Comparison of ENCODE assay signal across 35 cellular contexts in the genomic region with DNA sequence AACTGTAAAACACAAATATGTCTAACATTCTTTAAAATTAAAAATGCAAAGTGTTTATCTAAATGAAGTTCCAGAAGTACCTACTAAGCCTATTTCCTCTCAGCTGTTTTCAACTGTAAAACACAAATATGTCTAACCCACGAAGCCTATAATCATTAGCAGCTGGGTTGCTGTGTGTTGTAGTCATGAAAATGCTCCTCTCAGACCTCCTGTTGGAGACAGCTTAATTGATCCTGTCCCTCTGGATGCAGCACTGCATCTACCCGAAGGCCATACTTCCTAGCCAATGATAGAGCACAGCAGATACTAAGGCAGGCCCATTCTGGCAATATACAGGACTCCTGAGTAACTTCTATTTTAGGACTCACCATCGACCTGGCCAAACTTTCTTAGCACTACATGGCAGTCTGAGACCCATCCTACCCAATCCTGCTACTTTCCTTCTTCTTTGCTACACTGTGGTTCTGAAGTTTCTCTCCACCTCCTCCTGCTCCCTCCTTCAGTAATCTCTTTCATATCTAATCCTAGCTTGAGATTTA.
DNase-seq lines count a peak whose midpoint lies in the region; ATAC-seq and TF ChIP-seq lines count a peak whose summit lies in the region.
"Had no signal": no experiment of that assay in that cellular context is flagged by ENCODE, and none has a peak within 500 bp of the region (broad histone marks: within the 10 kb centered on the region; RNA-seq: fewer than 3 reads in every experiment).

No MANE protein-coding gene starts in this region.

- DNase-seq in AG09319 (ENCODE audit: extremely low read depth, low read depth) (peak; percentile 52), Caco-2 (no peak), IMR-90 (peak; percentile 49), fibroblast of lung (ENCODE audit: low read depth in 2 of 2) (peak in 1 of 2 donors; percentile 27), brain microvascular endothelial cell (no peak)
- no peak for DNase-seq in activated T-cell treated with anti-CD3 and anti-CD28 coated beads, Interleukin-2, amount 50 U/mL, for 4 hours
- DNase-seq: activated CD4-positive, alpha-beta T cell treated with anti-CD3 and anti-CD28 coated beads for 36 hours; activated T-cell treated with anti-CD3 and anti-CD28 coated beads for 4 hours; anterior cingulate cortex; CD4-positive, alpha-beta memory T cell; colonic mucosa; DMS153; effector CD4-positive, alpha-beta T cell; heart left ventricle; islet precursor cell; KBM-7; MG63; naive B cell; NCI-H1930; NCI-H2171 treated with DMSO at 0.1 percent for 48 hours; NCI-H510A treated with DMSO at 0.1 percent for 48 hours; posterior cingulate gyrus; stimulated activated CD4-positive, alpha-beta T cell treated with anti-CD3 and anti-CD28 coated beads, Interleukin-1b, Interleukin-23, amount 100 ng/mL, for 48 hours; stimulated activated naive CD4-positive, alpha-beta T cell treated with Interleukin-2 at 50 U/mL for 16 hours; T1000; upper lobe of left lung had no signal

- in situ Hi-C loops in IMR-90 (cut with MboI; ENCODE audit: low sequenced_read_pairs): no loop called here
- in situ Hi-C loops in brain microvascular endothelial cell (cut with HindIII; ENCODE audit: low pct_ligation_motif_present, low sequenced_read_pairs): no loop called here

- 100% methylated on average over 1 of the region's 3 CpGs; no CpG with 5 or more reads in 1 of the 2 experiments for WGBS in IMR-90 (ENCODE audit: extremely low coverage in 2 of 2, insufficient read length in 1 of 2), 2 experiments

- H3K27me3 ChIP-seq in Caco-2 (replicated peaks; ENCODE audit: control insufficient read depth, insufficient read depth, low read length) (no peaks in the 10 kb centered on the region), IMR-90 (ENCODE audit: control insufficient read depth, insufficient read depth, low read length) (no peaks in the 10 kb centered on the region), fibroblast of lung (ENCODE audit: control insufficient read depth, insufficient read depth, low read length) (no peaks in the 10 kb centered on the region), brain microvascular endothelial cell (replicated peaks) (no peaks in the 10 kb centered on the region)
- H3K27me3 ChIP-seq: cardiac muscle cell, colonic mucosa, heart left ventricle, MG63, neutrophil, right atrium auricular region, SJSA1, suprapubic skin, upper lobe of left lung had no signal

- H3K9ac ChIP-seq in IMR-90 (ENCODE audit: low read depth, low read length) (no peak overlapping the region), fibroblast of lung (ENCODE audit: insufficient read depth, low read length) (no peak overlapping the region)

- H4K20me1 ChIP-seq in IMR-90 (ENCODE audit: insufficient read depth, low read length) (no peaks in the 10 kb centered on the region), fibroblast of lung (ENCODE audit: control insufficient read depth, extremely low read depth, insufficient read depth, low read length) (no peaks in the 10 kb centered on the region)

- H3K9me3 ChIP-seq in Caco-2 (no peaks in the 10 kb centered on the region), IMR-90 (ENCODE audit: control insufficient read depth, insufficient read depth, low read length) (no peaks in the 10 kb centered on the region), fibroblast of lung (ENCODE audit: control insufficient read depth, insufficient read depth, low read depth, low read length) (no peaks in the 10 kb centered on the region)
- H3K9me3 ChIP-seq: colonic mucosa, heart left ventricle, MG63, neutrophil, right atrium auricular region, SJSA1, suprapubic skin, upper lobe of left lung had no signal

- H2AFZ ChIP-seq in IMR-90 (replicated peaks; ENCODE audit: low read length, poor library complexity) (no peak overlapping the region), fibroblast of lung (ENCODE audit: low read length) (no peak overlapping the region)

- peaks cover 18% of the 10 kb centered on the region for H3K4me1 Mint-ChIP-seq in Caco-2 (ENCODE audit: low read depth, unreplicated experiment)
- H3K4me1 Mint-ChIP-seq in activated T-cell treated with anti-CD3 and anti-CD28 coated beads, Interleukin-2, amount 50 U/mL, for 4 hours (ENCODE audit: low read depth): no peaks in the 10 kb centered on the region
- H3K4me1 Mint-ChIP-seq: activated CD4-positive, alpha-beta T cell treated with anti-CD3 and anti-CD28 coated beads for 36 hours; CD4-positive, alpha-beta memory T cell had no signal

- H3K4me2 ChIP-seq in IMR-90 (ENCODE audit: low read depth, low read length) (peak overlapping the region; percentile 35), fibroblast of lung (ENCODE audit: extremely low read depth, insufficient read depth, low read length) (peak overlapping the region; percentile 48)

- H4K91ac ChIP-seq in IMR-90 (ENCODE audit: insufficient read depth, low read depth, low read length): peak overlapping the region; percentile 46; the same call in 1 of the 2 replicates

- BruUV-seq in Caco-2 (replicated peaks; lab: Mats Ljungman, UMichigan) (no TSS peak), IMR-90 (replicated peaks; lab: Mats Ljungman, UMichigan) (no TSS peak)

- no peaks in the 10 kb centered on the region for H3K27me3 Mint-ChIP-seq in Caco-2 (ENCODE audit: insufficient read depth, unreplicated experiment)
- peaks cover 3% of the 10 kb centered on the region for H3K27me3 Mint-ChIP-seq in activated T-cell treated with anti-CD3 and anti-CD28 coated beads, Interleukin-2, amount 50 U/mL, for 4 hours (ENCODE audit: low read depth)
- H3K27me3 Mint-ChIP-seq: activated CD4-positive, alpha-beta T cell treated with anti-CD3 and anti-CD28 coated beads for 36 hours had no signal

- TF ChIP-seq RAD21 in IMR-90 (IDR thresholded peaks at IDR 0.05; ENCODE audit: low read length): no peak

- peak overlapping the region; percentile 91 for H4K5ac ChIP-seq in IMR-90 (ENCODE audit: low read depth, low read length)

- peak overlapping the region; percentile 87 for H3K14ac ChIP-seq in IMR-90 (replicated peaks; ENCODE audit: low read depth, low read length)

- no peak overlapping the region for H3K56ac ChIP-seq in IMR-90 (ENCODE audit: extremely low read depth, insufficient read depth, low read length)

- TF ChIP-seq CTCF in AG09319 (IDR thresholded peaks at IDR 0.05; ENCODE audit: low read depth, low read length) (no peak), Caco-2 (IDR thresholded peaks at IDR 0.05; ENCODE audit: insufficient read depth in 1 of 2, low read depth in 1 of 2, low read length in 1 of 2, severe bottlenecking in 1 of 2, unreplicated experiment in 1 of 2) (no peak), IMR-90 (conservative IDR thresholded peaks at IDR 0.05; ENCODE audit: low read depth, low read length) (no peak), fibroblast of lung (conservative IDR thresholded peaks at IDR 0.05 in 1 of 2, IDR thresholded peaks at IDR 0.05 in 1 of 2; ENCODE audit: low read depth in 1 of 2, low read length in 2 of 2) (no peak), brain microvascular endothelial cell (IDR thresholded peaks at IDR 0.05; ENCODE audit: low read depth, low read length, missing control alignments) (no peak)

- no peaks in the 10 kb centered on the region for H3K36me3 Mint-ChIP-seq in Caco-2 (ENCODE audit: insufficient read depth, unreplicated experiment)
- H3K36me3 Mint-ChIP-seq in activated T-cell treated with anti-CD3 and anti-CD28 coated beads, Interleukin-2, amount 50 U/mL, for 4 hours (ENCODE audit: insufficient read depth): no peaks in the 10 kb centered on the region
- H3K36me3 Mint-ChIP-seq: activated naive CD8-positive, alpha-beta T cell; CD4-positive, alpha-beta memory T cell; naive B cell had no signal

- H3K4me3 Mint-ChIP-seq in Caco-2 (ENCODE audit: unreplicated experiment): no peak overlapping the region
- H3K4me3 Mint-ChIP-seq in activated T-cell treated with anti-CD3 and anti-CD28 coated beads, Interleukin-2, amount 50 U/mL, for 4 hours: no peak overlapping the region
- H3K4me3 Mint-ChIP-seq: activated CD4-positive, alpha-beta T cell treated with anti-CD3 and anti-CD28 coated beads for 36 hours; activated naive CD8-positive, alpha-beta T cell; CD4-positive, alpha-beta memory T cell; mesothelial cell of epicardium had no signal

- peak overlapping the region; percentile 24; the same call in 1 of the 2 replicates for H3K27ac ChIP-seq in IMR-90 (ENCODE audit: insufficient read depth, low read length)
- no peak overlapping the region for H3K27ac ChIP-seq in fibroblast of lung (ENCODE audit: insufficient read depth, low read length)
- no peak overlapping the region for H3K27ac ChIP-seq in brain microvascular endothelial cell
- H3K27ac ChIP-seq: cardiac muscle cell, colonic mucosa, heart left ventricle, neutrophil, right atrium auricular region, SJSA1, suprapubic skin, upper lobe of left lung, VCaP had no signal

- peak overlapping the region; percentile 87 for H2AK5ac ChIP-seq in IMR-90 (ENCODE audit: low read depth, low read length)

- peak; percentile 65 for ATAC-seq in IMR-90 (ENCODE audit: low read depth)
- ATAC-seq in activated T-cell treated with anti-CD3 and anti-CD28 coated beads, Interleukin-2, amount 50 U/mL, for 4 hours: no peak
- no peak for ATAC-seq in HG03139 (IDR thresholded peaks at IDR 0.05; ENCODE audit: unreplicated experiment)
- ATAC-seq: activated CD4-positive, alpha-beta T cell treated with anti-CD3 and anti-CD28 coated beads for 36 hours had no signal

- no peak overlapping the region for H3K4me3 ChIP-seq in Caco-2 (ENCODE audit: low read depth, low read length)
- H3K4me3 ChIP-seq in IMR-90 (ENCODE audit: insufficient read depth, low read depth, low read length): no peak overlapping the region
- H3K4me3 ChIP-seq in fibroblast of lung (replicated peaks in 1 of 4; ENCODE audit: control extremely low read depth in 1 of 4, insufficient read depth in 1 of 4, low read depth in 3 of 4, low read length in 4 of 4): no peak overlapping the region
- no peak overlapping the region for H3K4me3 ChIP-seq in brain microvascular endothelial cell (ENCODE audit: low read depth, low read length)
- H3K4me3 ChIP-seq: cardiac muscle cell, colonic mucosa, heart left ventricle, MG63, right atrium auricular region, SJSA1, suprapubic skin, upper lobe of left lung had no signal

- H3K23ac ChIP-seq in IMR-90 (ENCODE audit: low read depth, low read length): peak overlapping the region; percentile 11; the same call in 1 of the 2 replicates

- H2BK120ac ChIP-seq in IMR-90 (ENCODE audit: low read depth, low read length): peak overlapping the region; percentile 64

- H3K36me3 ChIP-seq in Caco-2 (ENCODE audit: control insufficient read depth, insufficient read depth, low read length): no peaks in the 10 kb centered on the region
- no peaks in the 10 kb centered on the region for H3K36me3 ChIP-seq in IMR-90 (ENCODE audit: control insufficient read depth, insufficient read depth, low read length)
- H3K36me3 ChIP-seq in fibroblast of lung (ENCODE audit: control insufficient read depth, insufficient read depth, low read length): no peaks in the 10 kb centered on the region
- H3K36me3 ChIP-seq in brain microvascular endothelial cell (replicated peaks): no peaks in the 10 kb centered on the region
- H3K36me3 ChIP-seq: cardiac muscle cell, colonic mucosa, heart left ventricle, MG63, neutrophil, right atrium auricular region, SJSA1, suprapubic skin, upper lobe of left lung had no signal

- H2BK15ac ChIP-seq in IMR-90 (ENCODE audit: low read depth, low read length): peak overlapping the region; percentile 79; the same call in 2 of the 3 replicates

- dilution Hi-C loops in IMR-90 (cut with HindIII; ENCODE audit: low sequenced_read_pairs, unreplicated experiment): no loop called here

- CTCF ChIA-PET in Caco-2 (lab: Charles Lee): no interaction called here
- CTCF ChIA-PET in IMR-90 (lab: Yijun Ruan, JAX): no interaction called here

- H3K27ac Mint-ChIP-seq in Caco-2 (ENCODE audit: unreplicated experiment): peak overlapping the region; percentile 27
- H3K27ac Mint-ChIP-seq: activated CD4-positive, alpha-beta T cell treated with anti-CD3 and anti-CD28 coated beads for 36 hours; activated naive CD8-positive, alpha-beta T cell; CD4-positive, alpha-beta memory T cell; mesothelial cell of epicardium had no signal

- peak overlapping the region; percentile 77 for H2BK20ac ChIP-seq in IMR-90 (ENCODE audit: low read depth, low read length)

- peak overlapping the region; percentile 82 for H2BK5ac ChIP-seq in IMR-90 (ENCODE audit: low read depth, low read length, poor library complexity, severe bottlenecking)

- H3K4me1 ChIP-seq in Caco-2: peaks cover 62% of the 10 kb centered on the region
- peaks cover 21% of the 10 kb centered on the region for H3K4me1 ChIP-seq in IMR-90 (ENCODE audit: control insufficient read depth, insufficient read depth, low read length)
- peaks cover 5% of the 10 kb centered on the region for H3K4me1 ChIP-seq in fibroblast of lung (ENCODE audit: control insufficient read depth, extremely low read depth, insufficient read depth, low read length)
- H3K4me1 ChIP-seq: right atrium auricular region, SJSA1, upper lobe of left lung had no signal

- H4K8ac ChIP-seq in IMR-90 (ENCODE audit: low read depth in 2 of 2, low read length in 2 of 2): peak overlapping the region; percentile 19 to 41; a peak in 3 of 4 replicates

- H3K79me1 ChIP-seq in IMR-90 (ENCODE audit: low read depth in 1 of 2, low read length in 2 of 2): no peaks in the 10 kb centered on the region

- H3K79me2 ChIP-seq in fibroblast of lung (ENCODE audit: control insufficient read depth, insufficient read depth, low read length): no peaks in the 10 kb centered on the region

- H3K9me1 ChIP-seq in IMR-90 (ENCODE audit: insufficient read depth, low read length): peaks cover 14% of the 10 kb centered on the region

- intact Hi-C loops in Caco-2 (cut with micrococcal nuclease; ENCODE audit: unreplicated experiment) (no loop called here), IMR-90 (cut with micrococcal nuclease) (no loop called here)

- peak overlapping the region; percentile 54; the same call in 1 of the 2 replicates for H3K18ac ChIP-seq in IMR-90 (ENCODE audit: low read depth, low read length)

- POLR2A ChIA-PET in Caco-2 (lab: Charles Lee) (interaction anchor here (0.6 kb wide), 1 partner anchor 92 kb away, joined by 9 read pairs; the partner anchor contains the start of gene RBBP8), IMR-90 (lab: Charles Lee; ENCODE audit: unreplicated experiment) (interaction anchor here (0.5 kb wide), 1 partner anchor 275 kb away, joined by 4 read pairs; no protein-coding TSS in a partner anchor)

- peak overlapping the region; percentile 52 for H3K4ac ChIP-seq in IMR-90 (ENCODE audit: low read depth, low read length)

- no peak for TF ChIP-seq POLR2A in IMR-90 (IDR thresholded peaks at IDR 0.05; ENCODE audit: low read depth, low read length)

- H2AK9ac ChIP-seq in IMR-90 (replicated peaks; ENCODE audit: low read depth, low read length, poor library complexity): no peak overlapping the region

- no peaks in the 10 kb centered on the region for H3K9me3 Mint-ChIP-seq in Caco-2 (ENCODE audit: unreplicated experiment)
- H3K9me3 Mint-ChIP-seq in activated T-cell treated with anti-CD3 and anti-CD28 coated beads, Interleukin-2, amount 50 U/mL, for 4 hours: no peaks in the 10 kb centered on the region

Comparison
In these comparisons a context has a peak if more than half of its experiments do, and no peak if none do; other contexts are left out.
1. DNase-seq: peak in AG09319 (single experiment) and IMR-90 (single experiment); none in Caco-2 (0 of 2), activated T-cell treated with anti-CD3 and anti-CD28 coated beads, Interleukin-2, amount 50 U/mL, for 4 hours (single experiment) and brain microvascular endothelial cell (single experiment).